In the genomic region with DNA sequence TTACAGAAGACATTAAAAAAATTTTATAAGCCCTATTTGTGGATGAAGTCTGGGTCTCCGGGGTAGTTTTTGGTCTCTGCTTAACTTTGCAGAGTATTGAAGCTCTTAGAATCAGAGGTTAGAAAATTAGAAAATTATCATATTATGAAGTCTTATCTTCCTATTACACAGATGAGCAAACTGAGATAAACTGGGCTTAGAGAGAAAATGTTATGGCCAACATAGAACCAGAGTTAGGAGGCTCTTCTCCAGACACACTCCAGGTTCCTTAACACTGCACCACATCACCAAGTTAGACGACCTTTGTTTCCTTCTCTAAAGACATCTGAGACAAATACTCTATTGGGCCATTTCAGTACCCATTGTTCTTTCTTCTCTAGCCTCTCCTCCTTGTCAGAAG, we compare ENCODE assay signal across 15 cellular contexts. TPM values are rescaled to one million over a fixed set of nuclear protein-coding genes. Genes with fewer than 3 reads are reported as not detected.
DNase-seq lines count a peak whose midpoint lies in the region; ATAC-seq and TF ChIP-seq lines count a peak whose summit lies in the region.
"Had no signal": no experiment of that assay in that cellular context is flagged by ENCODE, and none has a peak within 500 bp of the region (broad histone marks: within the 10 kb centered on the region; RNA-seq: fewer than 3 reads in every experiment).

No MANE protein-coding gene starts in this region.

- peaks cover 4% of the 10 kb centered on the region; the same call in 1 of the 2 replicates for H3K9me3 ChIP-seq in BLaER1
- H3K9me3 ChIP-seq in T-helper 17 cell (ENCODE audit: control insufficient read depth, low read length, poor library complexity, severe bottlenecking): no peaks in the 10 kb centered on the region
- H3K9me3 ChIP-seq: vagina had no signal

- H3K36me3 ChIP-seq in BLaER1: peaks cover 3% of the 10 kb centered on the region; the same call in 1 of the 2 replicates
- H3K36me3 ChIP-seq: neural progenitor cell, vagina had no signal

- H3K4me3 Mint-ChIP-seq in T-helper 17 cell (no peak overlapping the region), CD14-positive monocyte (no peak overlapping the region)
- H3K4me3 Mint-ChIP-seq: activated CD4-positive, alpha-beta T cell treated with anti-CD3 and anti-CD28 coated beads for 36 hours; activated T-cell treated with anti-CD3 and anti-CD28 coated beads, Interleukin-2, amount 50 U/mL, for 72 hours; effector memory CD8-positive, alpha-beta T cell; neural progenitor cell had no signal

- H3K27ac ChIP-seq in BLaER1: peak overlapping the region; percentile 80
- H3K27ac ChIP-seq: neural progenitor cell, vagina had no signal

- no peak for TF ChIP-seq CTCF in CD14-positive monocyte (IDR thresholded peaks at IDR 0.05)

- H3K9ac ChIP-seq in BLaER1: peak overlapping the region; percentile 32; the same call in 1 of the 2 replicates
- H3K9ac ChIP-seq: neural progenitor cell had no signal

- H3K27ac Mint-ChIP-seq in T-helper 17 cell (no peak overlapping the region), CD14-positive monocyte (no peak overlapping the region)
- H3K27ac Mint-ChIP-seq: activated CD4-positive, alpha-beta T cell treated with anti-CD3 and anti-CD28 coated beads for 36 hours; activated T-cell treated with anti-CD3 and anti-CD28 coated beads, Interleukin-2, amount 50 U/mL, for 72 hours; effector memory CD8-positive, alpha-beta T cell; neural progenitor cell had no signal

- DNase-seq in T-helper 17 cell: no peak
- DNase-seq in CD14-positive monocyte (ENCODE audit: low spot score): no peak
- no peak for DNase-seq in NCI-H2196 (lab: John Stamatoyannopoulos, UW; ENCODE audit: unreplicated experiment)
- DNase-seq in NCI-H526 treated with DMSO at 0.1 percent for 48 hours (lab: John Stamatoyannopoulos, UW): no peak
- DNase-seq: activated CD4-positive, alpha-beta T cell treated with anti-CD3 and anti-CD28 coated beads for 36 hours; activated T-cell treated with anti-CD3 and anti-CD28 coated beads, Interleukin-2, amount 50 U/mL, for 72 hours; DMS153; effector memory CD8-positive, alpha-beta T cell; SW 1271 had no signal

- no peaks in the 10 kb centered on the region for H3K27me3 Mint-ChIP-seq in T-helper 17 cell
- H3K27me3 Mint-ChIP-seq in CD14-positive monocyte (ENCODE audit: low read depth in 3 of 3): no peaks in the 10 kb centered on the region
- H3K27me3 Mint-ChIP-seq: activated CD4-positive, alpha-beta T cell treated with anti-CD3 and anti-CD28 coated beads for 36 hours; effector memory CD8-positive, alpha-beta T cell had no signal

- peaks cover 82% of the 10 kb centered on the region for H3K4me1 ChIP-seq in BLaER1

- peaks cover 3% of the 10 kb centered on the region for H3K4me1 Mint-ChIP-seq in T-helper 17 cell
- H3K4me1 Mint-ChIP-seq in CD14-positive monocyte: no peaks in the 10 kb centered on the region

- H3K4me3 ChIP-seq in BLaER1: no peak overlapping the region
- H3K4me3 ChIP-seq: neural progenitor cell, vagina had no signal

- peak overlapping the region; percentile 78 for H3K4me2 ChIP-seq in BLaER1
- H3K4me2 ChIP-seq: neural progenitor cell had no signal

- peak; percentile 23 for ATAC-seq in GM19452 (IDR thresholded peaks at IDR 0.05; ENCODE audit: unreplicated experiment)
- ATAC-seq in HG02973 (IDR thresholded peaks at IDR 0.05; ENCODE audit: unreplicated experiment): peak; percentile 19
- peak; percentile 14 for ATAC-seq in T-helper 17 cell
- ATAC-seq in GM21723 (IDR thresholded peaks at IDR 0.05; ENCODE audit: unreplicated experiment): no peak
- ATAC-seq: activated CD4-positive, alpha-beta T cell treated with anti-CD3 and anti-CD28 coated beads for 36 hours; activated T-cell treated with anti-CD3 and anti-CD28 coated beads, Interleukin-2, amount 50 U/mL, for 72 hours had no signal

- intact Hi-C loops in CD14-positive monocyte (cut with micrococcal nuclease): no loop called here

- H4K20me1 ChIP-seq in BLaER1: no peaks in the 10 kb centered on the region

- H3K36me3 Mint-ChIP-seq in T-helper 17 cell (ENCODE audit: low read depth) (no peaks in the 10 kb centered on the region), CD14-positive monocyte (peaks cover 32 to 41% of the 10 kb centered on the region in 2 donors)

- H3K27me3 ChIP-seq in BLaER1: no peaks in the 10 kb centered on the region
- H3K27me3 ChIP-seq: neural progenitor cell, vagina had no signal

- peaks cover 0 to 2% (median 0%) of the 10 kb centered on the region in 7 donors for H3K9me3 Mint-ChIP-seq in CD14-positive monocyte

RNA-seq across cellular contexts. Expression of a gene that starts 36.7 kb away (rescaled TPM):
- total RNA-seq in T-helper 17 cell: 1 to 10 TPM; 1.6 to 1.7 TPM
- not detected for polyA plus RNA-seq in CD14-positive monocyte

RNA-seq across cellular contexts. Expression of a gene that starts 57.2 kb away (rescaled TPM):
- 10 to 100 TPM; 27.6 to 30.1 TPM for total RNA-seq in T-helper 17 cell
- 10 to 100 TPM; 74.5 to 85.8 TPM for polyA plus RNA-seq in CD14-positive monocyte
